In genomic region chr12:120905856-120906384, GRCh38 we compare ENCODE assay signal across 15 cellular contexts. TPM values are rescaled to one million over a fixed set of nuclear protein-coding genes. Genes with fewer than 3 reads are reported as not detected.
A peak's percentile ranks its signal among the peaks of the same experiment; 100 is the strongest.
DNase-seq lines count a peak whose midpoint lies in the region; ATAC-seq and TF ChIP-seq lines count a peak whose summit lies in the region.
"Had no signal": no experiment of that assay in that cellular context is flagged by ENCODE, and none has a peak within 500 bp of the region (broad histone marks: within the 10 kb centered on the region; RNA-seq: fewer than 3 reads in every experiment).

No MANE protein-coding gene starts in this region.

- no peaks in the 10 kb centered on the region for H3K27me3 ChIP-seq in foreskin keratinocyte
- H3K27me3 ChIP-seq in gastrocnemius medialis: no peaks in the 10 kb centered on the region
- H3K27me3 ChIP-seq: left lung, right atrium auricular region had no signal

- no peaks in the 10 kb centered on the region for H3K36me3 ChIP-seq in gastrocnemius medialis
- H3K36me3 ChIP-seq: left lung, right atrium auricular region had no signal

- DNase-seq in T-helper 1 cell: no peak
- no peak for DNase-seq in RWPE1 (ENCODE audit: low spot score)
- peak; percentile 56 to 82 for DNase-seq in foreskin keratinocyte
- no peak for DNase-seq in gastrocnemius medialis
- no peak for DNase-seq in DMS53 (lab: John Stamatoyannopoulos, UW)
- DNase-seq: 8988T; GOT3; left lung; NCI-H187 treated with DMSO at 0.1 percent for 48 hours; NCI-H524 treated with DMSO at 0.1 percent for 48 hours; stimulated activated CD4-positive, alpha-beta T cell treated with anti-CD3 and anti-CD28 coated beads, Interleukin-1b, Interleukin-23, amount 100 ng/mL, for 48 hours had no signal

- in situ Hi-C loops in gastrocnemius medialis (cut with MboI; ENCODE audit: low sequenced_read_pairs in 4 of 4): no loop called here

- CTCF ChIA-PET in RWPE1 (lab: Yijun Ruan, JAX): no interaction called here

- TF ChIP-seq POLR2A in gastrocnemius medialis (IDR thresholded peaks at IDR 0.05): no peak

- H3K27ac ChIP-seq in RWPE1 (peak overlapping the region; percentile 95), foreskin keratinocyte (peak overlapping the region; percentile 58), gastrocnemius medialis (peak overlapping the region; percentile 78 to 98 (median 82))
- H3K27ac ChIP-seq: left lung had no signal

- H3K4me1 ChIP-seq in foreskin keratinocyte (peaks cover 17% of the 10 kb centered on the region), gastrocnemius medialis (peaks cover 27 to 30% of the 10 kb centered on the region in 2 donors)

- POLR2A ChIA-PET in RWPE1 (lab: Yijun Ruan, JAX; ENCODE audit: low non-redundant PET): no interaction called here

- no peaks in the 10 kb centered on the region for H3K27me3 Mint-ChIP-seq in T-helper 1 cell treated with Interleukin-12 subunit alpha and Interleukin-12 subunit beta and Interleukin-4 antibody, amounts not matched to agents 30 μg/mL and 1 μg/mL, for 36 hours (ENCODE audit: low read depth)

- intact Hi-C loops in gastrocnemius medialis (cut with DNase I; ENCODE audit: low total_unique reads): loop anchor here (2.0 to 10.0 kb wide), 4 partner anchors 145 to 611 kb away; partner anchors contain the start of genes MLEC, POP5, RNU4-1 and RNU4-2

- ATAC-seq in foreskin keratinocyte (no peak), gastrocnemius medialis (no peak), HG03469 (IDR thresholded peaks at IDR 0.05; ENCODE audit: unreplicated experiment) (no peak), GM21447 (IDR thresholded peaks at IDR 0.05; ENCODE audit: unreplicated experiment) (no peak)
- ATAC-seq: left lung had no signal

- peaks cover 5% of the 10 kb centered on the region for H3K36me3 Mint-ChIP-seq in T-helper 1 cell treated with Interleukin-12 subunit alpha and Interleukin-12 subunit beta and Interleukin-4 antibody, amounts not matched to agents 30 μg/mL and 1 μg/mL, for 36 hours (ENCODE audit: low read depth)

- no peak overlapping the region for H3K27ac Mint-ChIP-seq in T-helper 1 cell treated with Interleukin-12 subunit alpha and Interleukin-12 subunit beta and Interleukin-4 antibody, amounts not matched to agents 30 μg/mL and 1 μg/mL, for 36 hours

- H3K4me3 ChIP-seq in gastrocnemius medialis: no peak overlapping the region
- H3K4me3 ChIP-seq: left lung, right atrium auricular region had no signal

- no peak for TF ChIP-seq CTCF in RWPE1 (conservative IDR thresholded peaks at IDR 0.05; ENCODE audit: low read depth)
- no peak for TF ChIP-seq CTCF in foreskin keratinocyte (conservative IDR thresholded peaks at IDR 0.05)
- no peak for TF ChIP-seq CTCF in gastrocnemius medialis (IDR thresholded peaks at IDR 0.05 in 4 of 5, conservative IDR thresholded peaks at IDR 0.05 in 1 of 5)

- peaks cover 22% of the 10 kb centered on the region for H3K4me1 Mint-ChIP-seq in T-helper 1 cell treated with Interleukin-12 subunit alpha and Interleukin-12 subunit beta and Interleukin-4 antibody, amounts not matched to agents 30 μg/mL and 1 μg/mL, for 36 hours (ENCODE audit: low read depth)

- no peaks in the 10 kb centered on the region for H3K9me3 Mint-ChIP-seq in T-helper 1 cell treated with Interleukin-12 subunit alpha and Interleukin-12 subunit beta and Interleukin-4 antibody, amounts not matched to agents 30 μg/mL and 1 μg/mL, for 36 hours

- H3K4me3 Mint-ChIP-seq in T-helper 1 cell treated with Interleukin-12 subunit alpha and Interleukin-12 subunit beta and Interleukin-4 antibody, amounts not matched to agents 30 μg/mL and 1 μg/mL, for 36 hours: peak overlapping the region; percentile 27

- H3K9me3 ChIP-seq in gastrocnemius medialis: no peaks in the 10 kb centered on the region
- H3K9me3 ChIP-seq: left lung, right atrium auricular region had no signal

RNA-seq across cellular contexts. Expression of gene SPPL3, which starts 1.8 kb away (rescaled TPM):
- total RNA-seq in foreskin keratinocyte (21.4 and 23.1 TPM in 2 replicates), gastrocnemius medialis (10 to 100 TPM; 10.1 to 21.3 (median 10.6) TPM)
- 27.9 and 29.8 TPM in 2 replicates for polyA plus RNA-seq in foreskin keratinocyte

Comparison
In these comparisons a context has a peak if more than half of its experiments do, and no peak if none do; other contexts are left out.
1. DNase-seq: peak in foreskin keratinocyte (2 of 2); none in T-helper 1 cell (0 of 5), RWPE1 (single experiment), gastrocnemius medialis (0 of 2) and DMS53 (single experiment).
2. Peak in every context shown above with its lines, with median percentiles within 50 percentile points of each other: H3K27ac ChIP-seq.